In the genomic region with DNA sequence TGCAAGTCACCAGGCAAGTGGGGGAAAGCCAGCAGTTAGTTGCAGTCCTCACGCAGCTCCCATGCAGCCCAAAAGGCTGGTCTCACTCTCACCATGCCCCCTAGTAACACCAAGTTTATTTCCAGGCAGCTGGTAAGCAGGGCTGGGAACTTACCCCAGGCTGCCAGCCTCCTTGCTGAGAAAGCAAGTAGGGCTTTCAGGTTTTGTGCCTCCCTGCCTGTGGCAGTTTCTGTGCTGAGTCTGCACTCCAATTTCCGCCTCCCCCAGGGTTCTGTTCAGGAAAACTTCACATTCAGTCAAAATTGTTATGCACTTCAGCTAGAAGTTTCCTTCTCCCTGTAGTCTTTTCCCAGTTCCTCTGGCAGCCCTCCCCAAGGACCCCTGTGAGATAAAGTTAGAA, we compare ENCODE assay signal across 2 cellular contexts.
TF ChIP-seq lines count a peak whose summit lies in the region.

No MANE protein-coding gene starts in this region.

TF ChIP-seq in GM23338, 12 proteins besides CTCF, POLR2A, EP300 and RAD21 (continues in another document):
- TF ChIP-seq REST (IDR thresholded peaks at IDR 0.05; ENCODE audit: unreplicated experiment), result no peak
- TF ChIP-seq STAT1 (IDR thresholded peaks at IDR 0.05; ENCODE audit: unreplicated experiment), result no peak
- no peak for TF ChIP-seq EZH2phosphoT487 (IDR thresholded peaks at IDR 0.05; ENCODE audit: unreplicated experiment)
- no peak for TF ChIP-seq ETS1 (IDR thresholded peaks at IDR 0.05)
- TF ChIP-seq POLR2AphosphoS5 (IDR thresholded peaks at IDR 0.05; ENCODE audit: low read depth), result no peak
- no peak for TF ChIP-seq ZNF462 (CRISPR knock-in tag; IDR thresholded peaks at IDR 0.05)
- TF ChIP-seq ZNF331 (CRISPR knock-in tag; IDR thresholded peaks at IDR 0.05; ENCODE audit: low read depth), result no peak
- TF ChIP-seq JUNB (IDR thresholded peaks at IDR 0.05; ENCODE audit: unreplicated experiment), result no peak
- TF ChIP-seq ZNF114 (CRISPR knock-in tag; IDR thresholded peaks at IDR 0.05), result no peak
- no peak for TF ChIP-seq NANOG (IDR thresholded peaks at IDR 0.05; ENCODE audit: borderline replicate concordance)

TF ChIP-seq in H1, 55 proteins besides CTCF, POLR2A, EP300 and RAD21:
- no peak for TF ChIP-seq RFX5 (IDR thresholded peaks at IDR 0.05; ENCODE audit: borderline replicate concordance, low read depth, low read length)
- TF ChIP-seq HDAC6 (IDR thresholded peaks at IDR 0.05; ENCODE audit: low read depth, low read length), result no peak
- no peak for TF ChIP-seq CHD2 (IDR thresholded peaks at IDR 0.05; ENCODE audit: low read length)
- no peak for TF ChIP-seq EGR1 (IDR thresholded peaks at IDR 0.05; ENCODE audit: borderline replicate concordance, low read depth, low read length)
- no peak for TF ChIP-seq ATF2 (IDR thresholded peaks at IDR 0.05; ENCODE audit: low read length)
- TF ChIP-seq MAFK (IDR thresholded peaks at IDR 0.05; ENCODE audit: low read depth, low read length), result no peak
- TF ChIP-seq MAX (IDR thresholded peaks at IDR 0.05), result no peak
- TF ChIP-seq BCL11A (IDR thresholded peaks at IDR 0.05; ENCODE audit: low read depth in 2 of 2, low read length in 2 of 2), result no peak
- TF ChIP-seq GABPA (IDR thresholded peaks at IDR 0.05; ENCODE audit: borderline replicate concordance, insufficient read depth, low read length), result no peak
- no peak for TF ChIP-seq CHD1 (IDR thresholded peaks at IDR 0.05; ENCODE audit: low read depth, low read length)
